ENCODE assay signal across 8 cellular contexts in genomic region chr21:45615145-45615711, GRCh38. TPM values are rescaled to one million over a fixed set of nuclear protein-coding genes. Genes with fewer than 3 reads are reported as not detected.
DNase-seq lines count a peak whose midpoint lies in the region; ATAC-seq and TF ChIP-seq lines count a peak whose summit lies in the region.

No MANE protein-coding gene starts in this region.

- no peak overlapping the region for H3K4me3 ChIP-seq in psoas muscle
- H3K4me3 ChIP-seq in esophagus muscularis mucosa: no peak overlapping the region

- H3K27me3 Mint-ChIP-seq in T-helper 17 cell: peaks cover 5% of the 10 kb centered on the region
- H3K27me3 Mint-ChIP-seq in activated naive CD8-positive, alpha-beta T cell treated with anti-CD3 and anti-CD28 coated beads, Interleukin-2, amount 50 U/mL, for 24 hours: peaks cover 10% of the 10 kb centered on the region

- ATAC-seq in GM21526 (IDR thresholded peaks at IDR 0.05; ENCODE audit: low FRiP score, unreplicated experiment): peak; percentile 77
- ATAC-seq in T-helper 17 cell: peak; percentile 92
- peak; percentile 91 for ATAC-seq in activated naive CD8-positive, alpha-beta T cell treated with anti-CD3 and anti-CD28 coated beads, Interleukin-2, amount 50 U/mL, for 24 hours
- ATAC-seq in psoas muscle: no peak
- ATAC-seq in HG02610 (IDR thresholded peaks at IDR 0.05; ENCODE audit: unreplicated experiment): no peak

- intact Hi-C loops in psoas muscle (cut with DNase I): no loop called here
- intact Hi-C loops in esophagus muscularis mucosa (cut with DNase I): no loop called here

- H3K36me3 ChIP-seq in psoas muscle (ENCODE audit: insufficient read depth in 1 of 2, low read depth in 1 of 2): no peaks in the 10 kb centered on the region
- H3K36me3 ChIP-seq in esophagus muscularis mucosa: no peaks in the 10 kb centered on the region

- H3K4me3 Mint-ChIP-seq in T-helper 17 cell: peak overlapping the region; percentile 90
- peak overlapping the region; percentile 72 for H3K4me3 Mint-ChIP-seq in activated naive CD8-positive, alpha-beta T cell treated with anti-CD3 and anti-CD28 coated beads, Interleukin-2, amount 50 U/mL, for 24 hours

- 23 to 33% (median 32%) methylated on average over 27 of the region's 27 CpGs for WGBS in psoas muscle, 3 donors
- WGBS in esophagus muscularis mucosa: 56% methylated on average over 27 of the region's 27 CpGs

- H3K36me3 Mint-ChIP-seq in T-helper 17 cell (ENCODE audit: low read depth): peaks cover 2% of the 10 kb centered on the region
- H3K36me3 Mint-ChIP-seq in activated naive CD8-positive, alpha-beta T cell treated with anti-CD3 and anti-CD28 coated beads, Interleukin-2, amount 50 U/mL, for 24 hours (ENCODE audit: low read depth): no peaks in the 10 kb centered on the region

- peaks cover 0 to 83% (median 12%) of the 10 kb centered on the region in 3 donors for H3K27me3 ChIP-seq in psoas muscle (ENCODE audit: insufficient read depth in 3 of 3, low read length in 2 of 3)
- peaks cover 0 to 79% (median 0%) of the 10 kb centered on the region in 4 donors for H3K27me3 ChIP-seq in esophagus muscularis mucosa

- peaks cover 6% of the 10 kb centered on the region for H3K9me3 Mint-ChIP-seq in activated naive CD8-positive, alpha-beta T cell treated with anti-CD3 and anti-CD28 coated beads, Interleukin-2, amount 50 U/mL, for 24 hours

- TF ChIP-seq CTCF in psoas muscle (IDR thresholded peaks at IDR 0.05): no peak
- TF ChIP-seq CTCF in esophagus muscularis mucosa (IDR thresholded peaks at IDR 0.05): no peak

- DNase-seq in T-helper 17 cell (peak; percentile 72 to 86 (median 85)), NCI-H2196 (lab: John Stamatoyannopoulos, UW; ENCODE audit: unreplicated experiment) (no peak), psoas muscle (no peak), esophagus muscularis mucosa (ENCODE audit: extremely low spot score) (no peak)
- DNase-seq in activated naive CD8-positive, alpha-beta T cell treated with anti-CD3 and anti-CD28 coated beads, Interleukin-2, amount 50 U/mL, for 24 hours: peak; percentile 74
- peak; percentile 67 to 71 for DNase-seq in stimulated activated CD4-positive, alpha-beta T cell treated with anti-CD3 and anti-CD28 coated beads, Interleukin-12 subunit alpha, Interleukin-12 subunit beta, amount 100 ng/mL, for 24 hours (ENCODE audit: low read depth in 2 of 2)

- H3K27ac Mint-ChIP-seq in T-helper 17 cell: peak overlapping the region; percentile 99
- H3K27ac Mint-ChIP-seq in activated naive CD8-positive, alpha-beta T cell treated with anti-CD3 and anti-CD28 coated beads, Interleukin-2, amount 50 U/mL, for 24 hours: peak overlapping the region; percentile 11

- no peaks in the 10 kb centered on the region for H3K4me1 ChIP-seq in psoas muscle
- peaks cover 0 to 11% (median 9%) of the 10 kb centered on the region in 4 donors for H3K4me1 ChIP-seq in esophagus muscularis mucosa

- H3K27ac ChIP-seq in psoas muscle (no peak overlapping the region), esophagus muscularis mucosa (replicated peaks in 1 of 4) (no peak overlapping the region)

- H3K9me3 ChIP-seq in T-helper 17 cell (ENCODE audit: control insufficient read depth, low read length, poor library complexity, severe bottlenecking): no peaks in the 10 kb centered on the region
- H3K9me3 ChIP-seq in psoas muscle: no peaks in the 10 kb centered on the region
- H3K9me3 ChIP-seq in esophagus muscularis mucosa: peaks cover 0 to 7% (median 0%) of the 10 kb centered on the region in 4 donors

- no peak for TF ChIP-seq POLR2A in esophagus muscularis mucosa (IDR thresholded peaks at IDR 0.05; ENCODE audit: low read depth)

- no peak for TF ChIP-seq EP300 in esophagus muscularis mucosa (IDR thresholded peaks at IDR 0.05)

- H3K4me1 Mint-ChIP-seq in T-helper 17 cell: peaks cover 20% of the 10 kb centered on the region
- peaks cover 28% of the 10 kb centered on the region for H3K4me1 Mint-ChIP-seq in activated naive CD8-positive, alpha-beta T cell treated with anti-CD3 and anti-CD28 coated beads, Interleukin-2, amount 50 U/mL, for 24 hours

RNA-seq across cellular contexts. Expression of gene PCBP3, which starts 28.3 kb away (rescaled TPM):
- total RNA-seq in T-helper 17 cell: 1 to 10 TPM in 1 of 2 donors, under 1 TPM in 1; 0.91 to 4.2 TPM
- total RNA-seq in psoas muscle: under 1 TPM; 0.18 to 0.91 (median 0.48) TPM
- polyA plus RNA-seq in psoas muscle: under 1 TPM in 2 of 3 donors, not detected in 1; 0.10 to 0.36 TPM
- total RNA-seq in esophagus muscularis mucosa: 1 to 10 TPM; 7.5 to 9.2 (median 8.1) TPM

Comparison
In these comparisons a context has a peak if more than half of its experiments do, and no peak if none do; other contexts are left out.
1. ATAC-seq: peak in GM21526 (single experiment), T-helper 17 cell (single experiment) and activated naive CD8-positive, alpha-beta T cell treated with anti-CD3 and anti-CD28 coated beads, Interleukin-2, amount 50 U/mL, for 24 hours (single experiment); none in psoas muscle (0 of 4) and HG02610 (single experiment).
2. DNase-seq: peak in T-helper 17 cell (3 of 3), activated naive CD8-positive, alpha-beta T cell treated with anti-CD3 and anti-CD28 coated beads, Interleukin-2, amount 50 U/mL, for 24 hours (single experiment) and stimulated activated CD4-positive, alpha-beta T cell treated with anti-CD3 and anti-CD28 coated beads, Interleukin-12 subunit alpha, Interleukin-12 subunit beta, amount 100 ng/mL, for 24 hours (2 of 2); none in NCI-H2196 (single experiment), psoas muscle (0 of 2) and esophagus muscularis mucosa (single experiment).